In genomic region chr5:118597448-118597847, GRCh38 we compare ENCODE assay signal across 21 cellular contexts.
"Had no signal": no experiment of that assay in that cellular context is flagged by ENCODE, and none has a peak within 500 bp of the region (broad histone marks: within the 10 kb centered on the region; RNA-seq: fewer than 3 reads in every experiment).

No MANE protein-coding gene starts in this region.

- DNase-seq: activated CD4-positive, alpha-beta T cell treated with anti-CD3 and anti-CD28 coated beads, Interleukin-2, amount 50 U/mL, for 1 hour; activated naive CD8-positive, alpha-beta T cell treated with anti-CD3 and anti-CD28 coated beads, Interleukin-2, amount 10 ng/mL, durations not matched to agents 7 days and 5 days; brain microvascular endothelial cell; cortex of kidney; effector CD4-positive, alpha-beta T cell; esophagus squamous epithelium; foreskin fibroblast; left ventricle myocardium superior; mesendoderm; natural killer cell; nucleus accumbens; posterior cingulate gyrus; stimulated activated CD4-positive, alpha-beta T cell treated with anti-CD3 and anti-CD28 coated beads, Interleukin-4, amount 100 ng/mL, for 4 hours; stimulated activated CD8-positive, alpha-beta memory T cell treated with anti-CD3 and anti-CD28 coated beads, Interleukin-4, amount 100 ng/mL, for 48 hours; stimulated activated naive CD8-positive, alpha-beta T cell treated with anti-CD3 and anti-CD28 coated beads, Interleukin-15, Interleukin-2, amounts not matched to agents 100 U/mL and 50 U/mL, for 24 hours; T-helper 9 cell; trophoblast cell had no signal

- H3K27me3 ChIP-seq: brain microvascular endothelial cell, esophagus squamous epithelium, right atrium auricular region, suprapubic skin had no signal

- H3K9me3 ChIP-seq: esophagus squamous epithelium, right atrium auricular region, suprapubic skin had no signal

- H3K4me3 ChIP-seq: esophagus squamous epithelium, right atrium auricular region, smooth muscle cell, suprapubic skin had no signal

- H3K27ac ChIP-seq: brain microvascular endothelial cell, esophagus squamous epithelium, right atrium auricular region, suprapubic skin had no signal

- H3K36me3 ChIP-seq: brain microvascular endothelial cell, esophagus squamous epithelium, right atrium auricular region, suprapubic skin had no signal

- H3K4me2 ChIP-seq: smooth muscle cell had no signal

- FAIRE-seq: endothelial cell of umbilical vein had no signal
